Comparison of ENCODE assay signal across 1 cellular context in the genomic region with DNA sequence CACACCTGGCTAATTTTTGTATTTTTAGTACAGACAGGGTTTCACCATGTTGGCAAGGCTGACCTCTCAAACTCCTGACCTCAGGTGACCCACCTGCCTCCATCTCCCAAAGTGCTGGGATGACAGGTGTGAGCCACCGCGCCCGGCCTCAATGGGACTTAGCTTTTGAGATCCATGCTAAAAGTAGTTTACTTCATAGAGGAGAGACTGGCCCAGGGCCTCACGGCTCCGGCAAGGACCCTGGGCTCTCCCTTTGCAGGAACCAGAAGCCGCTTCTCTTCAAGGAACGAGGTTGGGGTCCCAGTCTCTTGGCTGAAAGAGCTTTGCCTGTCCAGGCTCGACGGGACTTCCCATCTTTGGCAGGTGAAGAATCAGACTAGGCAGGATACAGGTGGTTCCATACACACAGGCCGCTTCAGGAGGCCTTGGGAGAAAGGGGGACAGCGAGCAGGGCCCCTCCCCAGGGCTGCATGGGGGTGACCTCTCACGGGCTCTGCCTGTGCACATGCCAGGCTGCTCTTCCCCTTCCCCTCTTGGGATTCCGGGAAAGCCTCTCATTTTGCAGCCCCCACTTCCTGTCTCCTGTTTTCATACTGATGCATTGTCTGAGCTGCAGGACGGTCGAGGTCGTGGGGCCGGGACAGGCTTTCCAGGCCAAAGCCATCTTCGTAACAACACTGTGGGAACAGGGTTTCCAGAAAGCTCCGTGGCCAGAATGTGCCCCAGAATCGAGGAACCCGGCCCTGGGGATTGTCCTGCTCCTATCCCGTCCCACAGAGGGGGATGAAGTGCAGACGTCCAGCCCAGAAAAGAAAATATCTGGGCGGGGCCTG.
TF ChIP-seq lines count a peak whose summit lies in the region.

No MANE protein-coding gene starts in this region.

TF ChIP-seq in endothelial cell of umbilical vein, 7 proteins besides CTCF, POLR2A, EP300 and RAD21:
- TF ChIP-seq JUN (IDR thresholded peaks at IDR 0.05; ENCODE audit: borderline replicate concordance, insufficient read depth, insufficient read length, low read depth) (no peak), MYC (IDR thresholded peaks at IDR 0.05; ENCODE audit: low read depth, low read length) (no peak)
